Comparison of ENCODE assay signal across 26 cellular contexts in the genomic region with DNA sequence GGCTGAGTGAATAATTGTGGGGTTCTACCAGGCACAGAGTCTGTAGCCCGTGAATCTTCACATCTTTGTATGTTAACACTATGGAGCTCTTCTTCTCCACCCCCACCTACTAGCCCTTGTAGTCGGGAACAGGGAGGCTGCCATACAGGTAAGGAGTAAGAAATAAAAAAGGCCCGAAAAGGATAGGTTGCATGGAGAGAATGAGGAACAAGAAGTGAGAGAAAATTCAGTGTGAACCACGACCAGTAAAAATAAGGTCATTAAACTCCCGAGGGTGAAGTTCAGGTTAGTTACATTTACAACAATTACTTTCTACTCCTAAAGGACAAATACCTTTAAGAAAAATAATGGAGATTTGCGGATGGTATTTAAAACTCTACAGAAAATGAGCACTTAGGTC. TPM values are rescaled to one million over a fixed set of nuclear protein-coding genes. Genes with fewer than 3 reads are reported as not detected.
A peak's percentile ranks its signal among the peaks of the same experiment; 100 is the strongest.
DNase-seq lines count a peak whose midpoint lies in the region; ATAC-seq and TF ChIP-seq lines count a peak whose summit lies in the region.
"Had no signal": no experiment of that assay in that cellular context is flagged by ENCODE, and none has a peak within 500 bp of the region (broad histone marks: within the 10 kb centered on the region; RNA-seq: fewer than 3 reads in every experiment).

No MANE protein-coding gene starts in this region.

- no peak overlapping the region for H4K91ac ChIP-seq in trophoblast cell (ENCODE audit: low read depth, low read length)

- no peak overlapping the region for H3K23ac ChIP-seq in trophoblast cell (ENCODE audit: low read length)

- CTCF ChIA-PET in activated CD4-positive, alpha-beta T cell treated with anti-CD3 and anti-CD28 coated beads for 36 hours (lab: Charles Lee) = no interaction called here
- CTCF ChIA-PET in SK-N-SH (lab: Yijun Ruan, JAX) = no interaction called here

- WGBS in trophoblast cell (ENCODE audit: extremely low coverage, insufficient coverage, insufficient read length) = no CpG with 5 or more reads among the region's 6 CpGs
- WGBS in SK-N-SH (ENCODE audit: low lambda C conversion rate) = 44% methylated on average over 6 of the region's 6 CpGs

- TF ChIP-seq CTCF in OCI-LY1 (IDR thresholded peaks at IDR 0.05; ENCODE audit: low read length) (no peak), SK-N-SH (IDR thresholded peaks at IDR 0.05) (no peak)

- TF ChIP-seq EP300 in SK-N-SH (IDR thresholded peaks at IDR 0.05; ENCODE audit: borderline replicate concordance in 1 of 2, low read depth in 1 of 2, low read length in 1 of 2) = no peak

- H3K9ac ChIP-seq in OCI-LY1 (ENCODE audit: low read length) (peak overlapping the region; percentile 65), trophoblast cell (ENCODE audit: low read length) (no peak overlapping the region), SK-N-SH (no peak overlapping the region)

- no peak overlapping the region for H2BK12ac ChIP-seq in trophoblast cell (ENCODE audit: low read length)

- H3K27ac Mint-ChIP-seq in activated CD4-positive, alpha-beta T cell treated with anti-CD3 and anti-CD28 coated beads for 36 hours = peak overlapping the region; percentile 79
- H3K27ac Mint-ChIP-seq in activated naive CD8-positive, alpha-beta T cell treated with anti-CD3 and anti-CD28 coated beads for 36 hours = peak overlapping the region; percentile 83
- H3K27ac Mint-ChIP-seq in T-helper 2 cell treated with Interferon-gamma antibody and Interleukin-4, amounts not matched to agents 5 μg/mL and 100 μg/mL, for 36 hours = no peak overlapping the region
- H3K27ac Mint-ChIP-seq: CD4-positive, alpha-beta T cell; nephron progenitor cell had no signal

- peak overlapping the region; percentile 98 for H3K27ac ChIP-seq in OCI-LY1 (ENCODE audit: low read depth, low read length, poor library complexity, severe bottlenecking)
- peak overlapping the region; percentile 31 for H3K27ac ChIP-seq in trophoblast cell (ENCODE audit: low read depth, low read length)
- H3K27ac ChIP-seq in SK-N-SH (ENCODE audit: low read depth in 2 of 2, low read length in 1 of 2) = no peak overlapping the region
- H3K27ac ChIP-seq: 22Rv1, ascending aorta, gastrocnemius medialis, ovary, right atrium auricular region, tibial nerve had no signal

- H3K4ac ChIP-seq in trophoblast cell (ENCODE audit: low read depth, low read length) = no peak overlapping the region

- H3K27me3 ChIP-seq in OCI-LY1 (ENCODE audit: insufficient read depth, low read length) (no peaks in the 10 kb centered on the region), trophoblast cell (ENCODE audit: insufficient read depth, low read length) (no peaks in the 10 kb centered on the region), SK-N-SH (ENCODE audit: insufficient read depth) (no peaks in the 10 kb centered on the region)
- H3K27me3 ChIP-seq: ascending aorta, gastrocnemius medialis, ovary, right atrium auricular region, tibial nerve had no signal

- H3K14ac ChIP-seq in trophoblast cell (ENCODE audit: low read length) = no peak overlapping the region

- no peak overlapping the region for H2BK5ac ChIP-seq in trophoblast cell (ENCODE audit: low read depth, low read length, poor library complexity)

- no peaks in the 10 kb centered on the region for H3K9me3 ChIP-seq in OCI-LY1 (ENCODE audit: low read length)
- no peaks in the 10 kb centered on the region for H3K9me3 ChIP-seq in trophoblast cell (ENCODE audit: insufficient read depth, low read depth, low read length)
- no peaks in the 10 kb centered on the region; the same call in 1 of the 2 replicates for H3K9me3 ChIP-seq in SK-N-SH
- H3K9me3 ChIP-seq: ascending aorta, gastrocnemius medialis, ovary, right atrium auricular region, tibial nerve had no signal

- H3K4me1 Mint-ChIP-seq in activated CD4-positive, alpha-beta T cell treated with anti-CD3 and anti-CD28 coated beads for 36 hours = peaks cover 41% of the 10 kb centered on the region
- H3K4me1 Mint-ChIP-seq in activated naive CD8-positive, alpha-beta T cell treated with anti-CD3 and anti-CD28 coated beads for 36 hours = peaks cover 32% of the 10 kb centered on the region
- peaks cover 18% of the 10 kb centered on the region for H3K4me1 Mint-ChIP-seq in T-helper 2 cell treated with Interferon-gamma antibody and Interleukin-4, amounts not matched to agents 5 μg/mL and 100 μg/mL, for 36 hours (ENCODE audit: low read depth)

- no peak overlapping the region for H4K8ac ChIP-seq in trophoblast cell (ENCODE audit: low read depth, low read length)

- no peak overlapping the region for H4K12ac ChIP-seq in trophoblast cell (ENCODE audit: low read depth, low read length)

- H2BK120ac ChIP-seq in trophoblast cell (ENCODE audit: insufficient read depth, low read length, poor library complexity) = peak overlapping the region; percentile 17

- peaks cover 2% of the 10 kb centered on the region for H3K27me3 Mint-ChIP-seq in activated CD4-positive, alpha-beta T cell treated with anti-CD3 and anti-CD28 coated beads for 36 hours
- H3K27me3 Mint-ChIP-seq in activated naive CD8-positive, alpha-beta T cell treated with anti-CD3 and anti-CD28 coated beads for 36 hours = no peaks in the 10 kb centered on the region
- no peaks in the 10 kb centered on the region for H3K27me3 Mint-ChIP-seq in T-helper 2 cell treated with Interferon-gamma antibody and Interleukin-4, amounts not matched to agents 5 μg/mL and 100 μg/mL, for 36 hours (ENCODE audit: low read depth)
- H3K27me3 Mint-ChIP-seq: CD4-positive, alpha-beta T cell had no signal

- no peak overlapping the region for H3K18ac ChIP-seq in trophoblast cell (ENCODE audit: low read length)

- peaks cover 95% of the 10 kb centered on the region for H3K4me1 ChIP-seq in OCI-LY1 (ENCODE audit: insufficient read depth, low read length, severe bottlenecking)
- peaks cover 3 to 4% of the 10 kb centered on the region in 2 experiments for H3K4me1 ChIP-seq in trophoblast cell (ENCODE audit: control insufficient read depth in 1 of 2, insufficient read depth in 2 of 2, low read length in 2 of 2)
- H3K4me1 ChIP-seq in SK-N-SH (ENCODE audit: control insufficient read depth in 1 of 2, insufficient read depth in 2 of 2, low read depth in 1 of 2, low read length in 1 of 2) = no peaks in the 10 kb centered on the region
- H3K4me1 ChIP-seq: gastrocnemius medialis, right atrium auricular region had no signal

- intact Hi-C loops in activated CD4-positive, alpha-beta T cell treated with anti-CD3 and anti-CD28 coated beads for 36 hours (cut with DNase I, micrococcal nuclease) = loop anchor here (1.0 to 10.0 kb wide), 6 partner anchors 51 to 676 kb away; no protein-coding TSS in a partner anchor

- no peak for ATAC-seq in activated CD4-positive, alpha-beta T cell treated with anti-CD3 and anti-CD28 coated beads for 36 hours
- ATAC-seq: gastrocnemius medialis, HCT116, K562, left ventricle myocardium superior had no signal

- H3K4me2 ChIP-seq in OCI-LY1 (ENCODE audit: low read length) (peak overlapping the region; percentile 67), trophoblast cell (ENCODE audit: low read length) (no peak overlapping the region), SK-N-SH (no peak overlapping the region)

- H3K9me2 ChIP-seq in OCI-LY1 (ENCODE audit: low read depth, low read length) (no peaks in the 10 kb centered on the region), SK-N-SH (no peaks in the 10 kb centered on the region)

- POLR2A ChIA-PET in activated CD4-positive, alpha-beta T cell treated with anti-CD3 and anti-CD28 coated beads for 36 hours (lab: Charles Lee) = interaction anchor here (0.7 kb wide), 1 partner anchor 370 kb away, joined by 3 read pairs; no protein-coding TSS in a partner anchor
- POLR2A ChIA-PET in SK-N-SH (lab: Yijun Ruan, JAX) = no interaction called here

- no peak for DNase-seq in activated CD4-positive, alpha-beta T cell treated with anti-CD3 and anti-CD28 coated beads for 36 hours
- no peak for DNase-seq in activated CD4-positive, alpha-beta T cell treated with anti-CD3 and anti-CD28 coated beads, Interleukin-2, amount 50 U/mL, for 48 hours
- DNase-seq in activated naive CD8-positive, alpha-beta T cell treated with anti-CD3 and anti-CD28 coated beads for 36 hours = no peak
- DNase-seq in trophoblast cell (no peak), SK-N-SH (no peak), COLO829 (ENCODE audit: low spot score) (no peak)
- no peak for DNase-seq in T-helper 2 cell treated with Interferon-gamma antibody and Interleukin-4, amounts not matched to agents 5 μg/mL and 100 μg/mL, for 36 hours (ENCODE audit: low spot score)
- DNase-seq: activated CD4-positive, alpha-beta T cell treated with anti-CD3 and anti-CD28 coated beads, Interleukin-2, amount 50 U/mL, for 1 hour; activated naive CD4-positive, alpha-beta T cell; CD4-positive, alpha-beta T cell; cortex of kidney; DMS 273 treated with DMSO at 0.1 percent for 48 hours; gastrocnemius medialis; left ventricle myocardium superior; MM.1S; NCI-H1436; NCI-H510A; nephron progenitor cell; ovary had no signal

- H3K9me3 Mint-ChIP-seq in activated CD4-positive, alpha-beta T cell treated with anti-CD3 and anti-CD28 coated beads for 36 hours (ENCODE audit: low read depth) = peaks cover 3% of the 10 kb centered on the region
- peaks cover 5% of the 10 kb centered on the region for H3K9me3 Mint-ChIP-seq in activated naive CD8-positive, alpha-beta T cell treated with anti-CD3 and anti-CD28 coated beads for 36 hours
- no peaks in the 10 kb centered on the region for H3K9me3 Mint-ChIP-seq in T-helper 2 cell treated with Interferon-gamma antibody and Interleukin-4, amounts not matched to agents 5 μg/mL and 100 μg/mL, for 36 hours
- H3K9me3 Mint-ChIP-seq: CD4-positive, alpha-beta T cell; nephron progenitor cell had no signal

- H4K20me1 ChIP-seq in OCI-LY1 (ENCODE audit: insufficient read depth, low read length) (no peaks in the 10 kb centered on the region), SK-N-SH (ENCODE audit: insufficient read depth) (no peaks in the 10 kb centered on the region)

- peaks cover 61% of the 10 kb centered on the region for H3K79me2 ChIP-seq in OCI-LY1 (ENCODE audit: insufficient read depth, low read length)
- no peaks in the 10 kb centered on the region for H3K79me2 ChIP-seq in trophoblast cell (ENCODE audit: control insufficient read depth, insufficient read depth, low read length, poor library complexity)
- no peaks in the 10 kb centered on the region for H3K79me2 ChIP-seq in SK-N-SH (ENCODE audit: insufficient read depth)

- H3K4me3 ChIP-seq in OCI-LY1 (ENCODE audit: low read depth, low read length, poor library complexity, severe bottlenecking) (peak overlapping the region; percentile 33), trophoblast cell (ENCODE audit: low read depth, low read length) (no peak overlapping the region), SK-N-SH (ENCODE audit: low read depth in 2 of 2, low read length in 1 of 2) (no peak overlapping the region)
- H3K4me3 ChIP-seq: ascending aorta, gastrocnemius medialis, K562, ovary, right atrium auricular region, tibial nerve had no signal

- no peak overlapping the region for H2AFZ ChIP-seq in OCI-LY1 (ENCODE audit: low read length)
- no peak overlapping the region for H2AFZ ChIP-seq in trophoblast cell (ENCODE audit: insufficient read depth, low read length, poor library complexity)
- H2AFZ ChIP-seq in SK-N-SH (ENCODE audit: low read depth) = no peak overlapping the region

- H3K36me3 ChIP-seq in OCI-LY1 (ENCODE audit: insufficient read depth, low read length) (no peaks in the 10 kb centered on the region), trophoblast cell (ENCODE audit: control insufficient read depth in 1 of 2, insufficient read depth in 2 of 2, low read length in 2 of 2) (no peaks in the 10 kb centered on the region), SK-N-SH (replicated peaks in 1 of 2; ENCODE audit: control insufficient read depth in 1 of 2, insufficient read depth in 2 of 2, low read length in 1 of 2) (no peaks in the 10 kb centered on the region)
- H3K36me3 ChIP-seq: ascending aorta, gastrocnemius medialis, ovary, right atrium auricular region, tibial nerve had no signal

- no peaks in the 10 kb centered on the region for H3K79me1 ChIP-seq in trophoblast cell (ENCODE audit: low read length)

- TF ChIP-seq RAD21 in SK-N-SH (IDR thresholded peaks at IDR 0.05; ENCODE audit: low read length) = no peak

- no peak overlapping the region for H2AK5ac ChIP-seq in trophoblast cell (ENCODE audit: low read length)

- peaks cover 9% of the 10 kb centered on the region; the same call in 1 of the 2 replicates for H3F3A ChIP-seq in OCI-LY1 (ENCODE audit: insufficient read depth, low read length)
- H3F3A ChIP-seq in SK-N-SH (replicated peaks; ENCODE audit: insufficient read depth) = no peaks in the 10 kb centered on the region

- peaks cover 5% of the 10 kb centered on the region for H3K36me3 Mint-ChIP-seq in activated CD4-positive, alpha-beta T cell treated with anti-CD3 and anti-CD28 coated beads for 36 hours (ENCODE audit: low read depth)
- peaks cover 9% of the 10 kb centered on the region for H3K36me3 Mint-ChIP-seq in activated naive CD8-positive, alpha-beta T cell treated with anti-CD3 and anti-CD28 coated beads for 36 hours
- no peaks in the 10 kb centered on the region for H3K36me3 Mint-ChIP-seq in T-helper 2 cell treated with Interferon-gamma antibody and Interleukin-4, amounts not matched to agents 5 μg/mL and 100 μg/mL, for 36 hours (ENCODE audit: low read depth)

- no peak overlapping the region for H3K4me3 Mint-ChIP-seq in activated CD4-positive, alpha-beta T cell treated with anti-CD3 and anti-CD28 coated beads for 36 hours
- H3K4me3 Mint-ChIP-seq in activated naive CD8-positive, alpha-beta T cell treated with anti-CD3 and anti-CD28 coated beads for 36 hours = no peak overlapping the region
- no peak overlapping the region for H3K4me3 Mint-ChIP-seq in T-helper 2 cell treated with Interferon-gamma antibody and Interleukin-4, amounts not matched to agents 5 μg/mL and 100 μg/mL, for 36 hours
- H3K4me3 Mint-ChIP-seq: CD4-positive, alpha-beta T cell; nephron progenitor cell had no signal

RNA-seq across cellular contexts. Expression of a gene that starts 53.3 kb away (rescaled TPM):
- 10 to 100 TPM; 11.2 to 11.8 TPM for total RNA-seq in activated CD4-positive, alpha-beta T cell treated with anti-CD3 and anti-CD28 coated beads for 36 hours
- total RNA-seq in activated naive CD8-positive, alpha-beta T cell treated with anti-CD3 and anti-CD28 coated beads for 36 hours = 1 to 10 TPM; 5.4 to 5.5 TPM
- polyA plus RNA-seq in trophoblast cell (2013) = 22.4 and 26.0 TPM in 2 replicates
- 0.05 and 0.12 TPM in 2 replicates for polyA plus RNA-seq in SK-N-SH (2012; rRNA removed)
- polyA plus RNA-seq in SK-N-SH (2012; cell fraction: cytosol; rRNA removed) = 0.01 and 0.04 TPM in 2 replicates
- polyA plus RNA-seq in SK-N-SH (2012; cell fraction: nucleus; rRNA removed) = 0.05 TPM in 2 replicates
- total RNA-seq: CD4-positive, alpha-beta T cell had no signal

RNA-seq across cellular contexts. Expression of a gene that starts 53.7 kb away (rescaled TPM):
- under 1 TPM; 0.11 to 0.30 TPM for total RNA-seq in activated CD4-positive, alpha-beta T cell treated with anti-CD3 and anti-CD28 coated beads for 36 hours
- under 1 TPM; 0.34 to 0.37 TPM for total RNA-seq in activated naive CD8-positive, alpha-beta T cell treated with anti-CD3 and anti-CD28 coated beads for 36 hours
- 2.2 TPM in 2 replicates for polyA plus RNA-seq in trophoblast cell (2013)
- polyA plus RNA-seq in SK-N-SH (2012; rRNA removed) = not detected in 2 replicates
- polyA plus RNA-seq in SK-N-SH (2012; cell fraction: cytosol; rRNA removed) = not detected in 2 replicates
- polyA plus RNA-seq in SK-N-SH (2012; cell fraction: nucleus; rRNA removed) = not detected in 2 replicates
- total RNA-seq: CD4-positive, alpha-beta T cell; K562 had no signal
- polyA plus RNA-seq: K562 had no signal

Comparison
In these comparisons a context has a peak if more than half of its experiments do, and no peak if none do; other contexts are left out.
1. H3K27ac ChIP-seq: peak in OCI-LY1 (single experiment) and trophoblast cell (single experiment); none in SK-N-SH (0 of 2).